Comparison of ENCODE assay signal across 10 cellular contexts in genomic region chr6:144583614-144583954, GRCh38.
DNase-seq lines count a peak whose midpoint lies in the region; ATAC-seq and TF ChIP-seq lines count a peak whose summit lies in the region.
"Had no signal": no experiment of that assay in that cellular context is flagged by ENCODE, and none has a peak within 500 bp of the region (broad histone marks: within the 10 kb centered on the region; RNA-seq: fewer than 3 reads in every experiment).

No MANE protein-coding gene starts in this region.

- WGBS in tibial nerve, 2 donors: 71 to 92% methylated on average over 1 of the region's 1 CpG

- H3K4me3 ChIP-seq in fibroblast of mammary gland (ENCODE audit: control insufficient read depth, low read depth, low read length) (peak overlapping the region; percentile 23), tibial nerve (no peak overlapping the region)
- H3K4me3 ChIP-seq: ovary had no signal

- no peaks in the 10 kb centered on the region for H3K27me3 ChIP-seq in tibial nerve
- H3K27me3 ChIP-seq: ovary had no signal

- H3K4me1 ChIP-seq in tibial nerve: peaks cover 0 to 58% (median 15%) of the 10 kb centered on the region in 4 donors

- peaks cover 0 to 6% (median 0%) of the 10 kb centered on the region in 3 donors for H3K36me3 ChIP-seq in tibial nerve
- H3K36me3 ChIP-seq: ovary had no signal

- no peak for TF ChIP-seq CTCF in fibroblast of mammary gland (conservative IDR thresholded peaks at IDR 0.05; ENCODE audit: control insufficient read depth, insufficient read depth, low read depth, low read length)
- no peak for TF ChIP-seq CTCF in tibial nerve (IDR thresholded peaks at IDR 0.05)

- no peak for ATAC-seq in stimulated activated naive CD8-positive, alpha-beta T cell treated with anti-CD3 and anti-CD28 coated beads, Interleukin-15, Interleukin-2, amounts not matched to agents 100 U/mL and 50 U/mL, for 24 hours
- ATAC-seq in HG03439 (IDR thresholded peaks at IDR 0.05; ENCODE audit: unreplicated experiment): no peak

- no peak for TF ChIP-seq EP300 in tibial nerve (IDR thresholded peaks at IDR 0.05)

- H3K27me3 Mint-ChIP-seq in stimulated activated naive CD8-positive, alpha-beta T cell treated with anti-CD3 and anti-CD28 coated beads, Interleukin-15, Interleukin-2, amounts not matched to agents 100 ng/mL and 50 ng/mL, for 24 hours: no peaks in the 10 kb centered on the region

- H3K4me1 Mint-ChIP-seq in stimulated activated naive CD8-positive, alpha-beta T cell treated with anti-CD3 and anti-CD28 coated beads, Interleukin-15, Interleukin-2, amounts not matched to agents 100 ng/mL and 50 ng/mL, for 24 hours (ENCODE audit: low read depth): peaks cover 63% of the 10 kb centered on the region

- H3K9me3 ChIP-seq in tibial nerve: no peaks in the 10 kb centered on the region
- H3K9me3 ChIP-seq: ovary had no signal

- H3K27ac Mint-ChIP-seq in stimulated activated naive CD8-positive, alpha-beta T cell treated with anti-CD3 and anti-CD28 coated beads, Interleukin-15, Interleukin-2, amounts not matched to agents 100 ng/mL and 50 ng/mL, for 24 hours: peak overlapping the region; percentile 90

- no peaks in the 10 kb centered on the region for H3K9me3 Mint-ChIP-seq in stimulated activated naive CD8-positive, alpha-beta T cell treated with anti-CD3 and anti-CD28 coated beads, Interleukin-15, Interleukin-2, amounts not matched to agents 100 ng/mL and 50 ng/mL, for 24 hours

- no peak for TF ChIP-seq POLR2A in tibial nerve (IDR thresholded peaks at IDR 0.05)

- peak overlapping the region; percentile 84 for H3K4me3 Mint-ChIP-seq in stimulated activated naive CD8-positive, alpha-beta T cell treated with anti-CD3 and anti-CD28 coated beads, Interleukin-15, Interleukin-2, amounts not matched to agents 100 ng/mL and 50 ng/mL, for 24 hours

- peaks cover 26% of the 10 kb centered on the region for H3K36me3 Mint-ChIP-seq in stimulated activated naive CD8-positive, alpha-beta T cell treated with anti-CD3 and anti-CD28 coated beads, Interleukin-15, Interleukin-2, amounts not matched to agents 100 ng/mL and 50 ng/mL, for 24 hours (ENCODE audit: low read depth)

- no peak for DNase-seq in stimulated activated naive CD8-positive, alpha-beta T cell treated with anti-CD3 and anti-CD28 coated beads, Interleukin-15, Interleukin-2, amounts not matched to agents 100 U/mL and 50 U/mL, for 24 hours
- peak; percentile 40 for DNase-seq in NCI-H748 treated with DMSO at 0.1 percent for 48 hours (lab: John Stamatoyannopoulos, UW)
- no peak for DNase-seq in fibroblast of mammary gland (ENCODE audit: low read depth)
- DNase-seq in germinal center (ENCODE audit: low spot score): no peak
- no peak for DNase-seq in tibial nerve (ENCODE audit: low spot score in 2 of 2)
- DNase-seq in iPS-NIHi7 (ENCODE audit: extremely low spot score): no peak
- DNase-seq: NCI-H446 treated with DMSO at 0.1 percent for 48 hours had no signal

- no peak overlapping the region for H3K27ac ChIP-seq in tibial nerve
- H3K27ac ChIP-seq: ovary had no signal
